In genomic region chr17:21417921-21418320, GRCh38 we compare ENCODE assay signal across 24 cellular contexts. TPM values are rescaled to one million over a fixed set of nuclear protein-coding genes. Genes with fewer than 3 reads are reported as not detected.
"Had no signal": no experiment of that assay in that cellular context is flagged by ENCODE, and none has a peak within 500 bp of the region (broad histone marks: within the 10 kb centered on the region; RNA-seq: fewer than 3 reads in every experiment).

No MANE protein-coding gene starts in this region.

- H3K9me3 Mint-ChIP-seq: activated naive CD4-positive, alpha-beta T cell treated with anti-CD3 and anti-CD28 coated beads, Interleukin-2, amount 50 U/mL, for 24 hours; WTC11 had no signal

- H3K27me3 Mint-ChIP-seq: activated naive CD4-positive, alpha-beta T cell treated with anti-CD3 and anti-CD28 coated beads, Interleukin-2, amount 50 U/mL, for 24 hours had no signal

- H3K4me3 ChIP-seq: breast epithelium, SJCRH30 had no signal

- H3K4me1 Mint-ChIP-seq: WTC11 had no signal

- H3K4me3 Mint-ChIP-seq: activated CD8-positive, alpha-beta T cell treated with anti-CD3 and anti-CD28 coated beads, Interleukin-2, amount 10 ng/mL, durations not matched to agents 7 days and 5 days; activated naive CD4-positive, alpha-beta T cell treated with anti-CD3 and anti-CD28 coated beads, Interleukin-2, amount 50 U/mL, for 24 hours; WTC11 had no signal

- H3K27me3 ChIP-seq: breast epithelium had no signal

- H3K9ac ChIP-seq: SK-N-SH had no signal

- H3K4me1 ChIP-seq: breast epithelium, SJCRH30 had no signal

- H3K27ac Mint-ChIP-seq: activated CD8-positive, alpha-beta T cell treated with anti-CD3 and anti-CD28 coated beads, Interleukin-2, amount 10 ng/mL, durations not matched to agents 7 days and 5 days; activated naive CD4-positive, alpha-beta T cell treated with anti-CD3 and anti-CD28 coated beads, Interleukin-2, amount 50 U/mL, for 24 hours; WTC11 had no signal

- H3K4me2 ChIP-seq: SK-N-SH had no signal

- H3K36me3 Mint-ChIP-seq: activated naive CD4-positive, alpha-beta T cell treated with anti-CD3 and anti-CD28 coated beads, Interleukin-2, amount 50 U/mL, for 24 hours; WTC11 had no signal

- H3K9me3 ChIP-seq: breast epithelium, SJCRH30, SK-N-SH had no signal

- H3K36me3 ChIP-seq: breast epithelium, SJCRH30 had no signal

- DNase-seq: activated CD4-positive, alpha-beta T cell treated with anti-CD3 and anti-CD28 coated beads, Interleukin-2, amount 50 U/mL, for 4 hours; activated CD4-positive, CD25-positive, alpha-beta regulatory T cell treated with anti-CD3 and anti-CD28 coated beads, Interleukin-2, amount 50 U/mL, for 72 hours; activated CD8-positive, alpha-beta memory T cell treated with anti-CD3 and anti-CD28 coated beads, Interleukin-2, amount 50 U/mL, for 48 hours; activated CD8-positive, alpha-beta T cell treated with anti-CD3 and anti-CD28 coated beads, Interleukin-2, amount 10 ng/mL, durations not matched to agents 7 days and 5 days; activated naive CD4-positive, alpha-beta T cell; activated T-cell treated with anti-CD3 and anti-CD28 coated beads, Interleukin-2, amount 50 U/mL, for 1 hour; caudate nucleus; MM.1S; NCI-H1105; NCI-H1436; NCI-H1694 treated with DMSO at 0.1 percent for 48 hours; NCI-H2029 treated with DMSO at 0.1 percent for 48 hours; NCI-H345; NCI-H510A; NCI-H526 treated with DMSO at 0.1 percent for 48 hours; NCI-H82; SK-N-SH had no signal

- H3K27ac ChIP-seq: breast epithelium, SJCRH30 had no signal

- ATAC-seq: activated CD8-positive, alpha-beta T cell treated with anti-CD3 and anti-CD28 coated beads, Interleukin-2, amount 10 ng/mL, durations not matched to agents 7 days and 5 days; Right ventricle myocardium inferior; WTC11 had no signal

RNA-seq across cellular contexts. Expression of gene KCNJ12, which starts 41.8 kb away (rescaled TPM):
- total RNA-seq: activated CD8-positive, alpha-beta T cell treated with anti-CD3 and anti-CD28 coated beads, Interleukin-2, amount 10 ng/mL, durations not matched to agents 7 days and 5 days; RPMI7951; T-helper 1 cell treated with Interleukin-12 subunit alpha and Interleukin-12 subunit beta and Interleukin-4 antibody, amounts not matched to agents 30 ng/mL and 1 ng/mL, for 36 hours had no signal
